In the genomic region with DNA sequence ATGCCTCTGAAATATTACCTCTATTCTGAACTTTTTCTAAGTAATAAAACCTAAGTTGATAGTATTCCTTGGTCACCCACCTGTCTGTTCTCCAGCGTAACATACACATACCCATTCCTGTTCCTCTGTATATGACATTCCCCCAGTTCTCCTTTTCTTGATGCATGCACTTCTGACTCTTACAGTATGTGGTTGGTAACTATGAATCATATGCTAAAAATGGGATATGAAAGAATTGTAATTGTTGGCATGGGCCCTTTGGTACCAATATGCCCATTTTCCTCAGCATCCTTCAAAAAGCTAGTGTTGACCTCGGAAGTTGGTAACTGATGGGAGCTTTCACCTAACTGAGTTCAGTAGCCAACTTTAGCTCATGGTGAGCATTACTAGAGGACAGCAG, we compare ENCODE assay signal across 10 cellular contexts.
DNase-seq lines count a peak whose midpoint lies in the region; ATAC-seq and TF ChIP-seq lines count a peak whose summit lies in the region.
"Had no signal": no experiment of that assay in that cellular context is flagged by ENCODE, and none has a peak within 500 bp of the region (broad histone marks: within the 10 kb centered on the region; RNA-seq: fewer than 3 reads in every experiment).

No MANE protein-coding gene starts in this region.

- H3K4me1 ChIP-seq in DND-41 (ENCODE audit: insufficient read depth, low read length) (peaks cover 67% of the 10 kb centered on the region), duodenal mucosa (ENCODE audit: control insufficient read depth in 1 of 2, insufficient read depth in 2 of 2, low read length in 2 of 2) (peaks cover 29 to 31% of the 10 kb centered on the region in 2 donors)

- H3K9ac ChIP-seq in DND-41 (ENCODE audit: low read depth, low read length) (0 out of 2 replicates have a peak overlapping the region, but pooled peaks have one; percentile 6), duodenal mucosa (ENCODE audit: low read depth in 1 of 2, low read length in 2 of 2) (no peak overlapping the region)

- DNase-seq in DND-41 (no peak), NOMO-1 (lab: John Stamatoyannopoulos, UW; ENCODE audit: unreplicated experiment in 2 of 2) (peak; percentile 51 to 80), osteocyte (ENCODE audit: extremely low spot score, unreplicated experiment) (no peak), SK-N-DZ (ENCODE audit: low spot score) (no peak), NCI-H2081 treated with DMSO at 0.1 percent for 48 hours (lab: John Stamatoyannopoulos, UW) (no peak), NCI-H446 (lab: John Stamatoyannopoulos, UW) (no peak)
- DNase-seq: mesendoderm had no signal

- H4K20me1 ChIP-seq in DND-41 (ENCODE audit: insufficient read depth, low read length) = no peaks in the 10 kb centered on the region

- H3K4me1 Mint-ChIP-seq in osteocyte (ENCODE audit: unreplicated experiment) = peaks cover 41% of the 10 kb centered on the region

- no peaks in the 10 kb centered on the region; the same call in 1 of the 2 replicates for H3K79me2 ChIP-seq in DND-41 (ENCODE audit: insufficient read depth, low read length)

- peak overlapping the region; percentile 73 for H3K27ac Mint-ChIP-seq in osteocyte (ENCODE audit: unreplicated experiment)

- H3K36me3 Mint-ChIP-seq in osteocyte (ENCODE audit: unreplicated experiment) = peaks cover 7% of the 10 kb centered on the region

- H3K27me3 ChIP-seq in DND-41 (ENCODE audit: insufficient read depth, low read length, poor library complexity) (no peaks in the 10 kb centered on the region), duodenal mucosa (ENCODE audit: control insufficient read depth in 1 of 2, insufficient read depth in 2 of 2, low read length in 2 of 2) (no peaks in the 10 kb centered on the region)

- no peaks in the 10 kb centered on the region for H3K9me3 Mint-ChIP-seq in osteocyte (ENCODE audit: unreplicated experiment)

- no peak for ATAC-seq in DND-41 (ENCODE audit: insufficient read depth, low read depth)
- ATAC-seq in GM18909 (IDR thresholded peaks at IDR 0.05; ENCODE audit: poor library complexity, unreplicated experiment) = no peak
- ATAC-seq: HCT116 had no signal

- H3K4me2 ChIP-seq in DND-41 (ENCODE audit: insufficient read depth, low read length) = peak overlapping the region; percentile 52; the same call in 1 of the 2 replicates

- no peak overlapping the region for H2AFZ ChIP-seq in DND-41 (ENCODE audit: low read depth, low read length)

- H3K36me3 ChIP-seq in DND-41 (ENCODE audit: insufficient read depth, low read length) (0 out of 2 replicates have a peak, but pooled peaks cover 6% of the 10 kb centered on the region), duodenal mucosa (ENCODE audit: control insufficient read depth in 1 of 2, insufficient read depth in 2 of 2, low read length in 2 of 2) (peaks cover 0 to 23% of the 10 kb centered on the region in 2 donors)

- H3K9me3 ChIP-seq in DND-41 (ENCODE audit: insufficient read depth, low read length, severe bottlenecking) = no peaks in the 10 kb centered on the region
- no peaks in the 10 kb centered on the region for H3K9me3 ChIP-seq in duodenal mucosa (ENCODE audit: control insufficient read depth in 1 of 2, low read length in 2 of 2)

- no peak for TF ChIP-seq CTCF in DND-41 (IDR thresholded peaks at IDR 0.05; ENCODE audit: borderline replicate concordance, extremely low read depth, low read length, poor library complexity, severe bottlenecking)
- TF ChIP-seq CTCF in osteocyte (IDR thresholded peaks at IDR 0.05) = no peak

- no peak overlapping the region for H3K4me3 ChIP-seq in DND-41 (ENCODE audit: low read depth in 1 of 2, low read length in 2 of 2)
- H3K4me3 ChIP-seq in duodenal mucosa (ENCODE audit: low read depth in 1 of 2, low read length in 2 of 2) = peak overlapping the region in 1 of 2 donors; percentile 18

- H3K27ac ChIP-seq in DND-41 (ENCODE audit: low read length) = peak overlapping the region; percentile 72
- H3K27ac ChIP-seq in duodenal mucosa (ENCODE audit: low read depth, low read length) = peak overlapping the region; percentile 32

- peak overlapping the region; percentile 12 for H3K4me3 Mint-ChIP-seq in osteocyte (ENCODE audit: unreplicated experiment)

- no peaks in the 10 kb centered on the region for H3K27me3 Mint-ChIP-seq in osteocyte (ENCODE audit: unreplicated experiment)

Comparison
In these comparisons a context has a peak if more than half of its experiments do, and no peak if none do; other contexts are left out.
1. DNase-seq: peak in NOMO-1 (2 of 2); none in DND-41 (single experiment), osteocyte (single experiment), SK-N-DZ (single experiment), NCI-H2081 treated with DMSO at 0.1 percent for 48 hours (single experiment) and NCI-H446 (0 of 2).